8 cellular contexts compared by ENCODE assay signal in the genomic region with DNA sequence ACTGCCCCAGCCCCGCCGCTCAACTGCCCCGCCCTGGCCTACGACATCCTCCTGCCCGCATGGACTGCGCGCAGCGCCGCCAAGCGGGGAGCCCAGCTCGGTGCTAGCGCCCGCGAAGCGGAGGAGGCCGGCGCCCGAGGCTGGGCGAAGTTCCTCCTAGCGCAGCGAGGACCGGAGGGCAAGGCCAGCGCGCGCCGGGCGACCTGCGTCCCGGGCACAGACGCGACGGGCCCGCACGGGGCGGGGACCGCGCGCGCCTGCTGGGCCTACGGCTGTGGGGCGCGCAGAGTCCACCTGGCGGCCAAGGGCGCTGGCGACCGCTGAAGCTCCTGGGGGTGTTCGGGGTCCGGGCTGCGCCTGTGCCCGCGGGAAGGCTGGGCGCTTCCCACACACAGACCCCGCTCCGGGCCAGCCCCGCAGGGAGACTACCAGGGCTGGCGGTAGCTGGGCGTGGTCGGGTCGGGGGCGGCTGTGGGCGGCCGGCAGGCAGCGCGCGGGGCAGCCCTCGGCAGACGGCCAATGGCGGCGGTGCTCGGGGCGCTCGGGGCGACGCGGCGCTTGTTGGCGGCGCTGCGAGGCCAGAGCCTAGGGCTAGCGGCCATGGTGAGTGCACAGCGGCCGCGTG. TPM values are rescaled to one million over a fixed set of nuclear protein-coding genes. Genes with fewer than 3 reads are reported as not detected.
DNase-seq lines count a peak whose midpoint lies in the region; ATAC-seq lines count a peak whose summit lies in the region.

A gene (plus strand): TSS at position 511 of the 625 bp plus-strand sequence. CDS start 9 bp downstream, at position 520.

- ATAC-seq in GM21360 (IDR thresholded peaks at IDR 0.05; ENCODE audit: unreplicated experiment) = peak; percentile 81

- peak within 1 kb of the TSS; percentile 57 to 97 for H3K14ac ChIP-seq in mesenchymal stem cell (ENCODE audit: low read length in 2 of 2)

- peaks cover 15% of the 10 kb centered on the region for H3K79me1 ChIP-seq in mesenchymal stem cell (replicated peaks; ENCODE audit: low read length, poor library complexity, severe bottlenecking)

- H3K27ac ChIP-seq in effector memory CD4-positive, alpha-beta T cell (ENCODE audit: insufficient read depth, low read length, poor library complexity, severe bottlenecking) = peak within 1 kb of the TSS; percentile 94
- H3K27ac ChIP-seq in mesenchymal stem cell (ENCODE audit: low read length, poor library complexity, severe bottlenecking) = peak within 1 kb of the TSS; percentile 99

- peak within 1 kb of the TSS; percentile 90 for H2BK5ac ChIP-seq in mesenchymal stem cell (ENCODE audit: low read depth, low read length, poor library complexity, severe bottlenecking)

- peak within 1 kb of the TSS in 1 of 2 experiments; percentile 95 for H2BK12ac ChIP-seq in mesenchymal stem cell (ENCODE audit: low read length in 2 of 2)

- H3K4me3 ChIP-seq in effector memory CD4-positive, alpha-beta T cell (ENCODE audit: insufficient read depth, low read depth, low read length, poor library complexity, severe bottlenecking) = peak within 1 kb of the TSS; percentile 77
- peak within 1 kb of the TSS; percentile 80 to 93 for H3K4me3 ChIP-seq in mesenchymal stem cell (ENCODE audit: insufficient read depth in 1 of 2, low read depth in 1 of 2, low read length in 2 of 2)

- peak; percentile 93 for DNase-seq in Caki2 (ENCODE audit: low read depth)
- DNase-seq in HT1080 (ENCODE audit: low read depth) = peak; percentile 91
- peak; percentile 87 for DNase-seq in NK-92 treated with Interleukin-12 subunit alpha and Interleukin-12 subunit beta, amount 100 ng/mL, for 24 hours (lab: John Stamatoyannopoulos, UW)
- DNase-seq in activated CD8-positive, alpha-beta memory T cell treated with anti-CD3 and anti-CD28 coated beads for 24 hours = peak; percentile 97
- peak; percentile 79 to 85 (median 82) for DNase-seq in effector memory CD4-positive, alpha-beta T cell
- DNase-seq in mesenchymal stem cell = peak; percentile 88
- peak; percentile 86 for DNase-seq in stimulated activated CD8-positive, alpha-beta memory T cell treated with anti-CD3 and anti-CD28 coated beads, Interleukin-12 subunit alpha, Interleukin-12 subunit beta, amount 100 ng/mL, for 24 hours (ENCODE audit: extremely low read depth)

- H3K4ac ChIP-seq in mesenchymal stem cell (ENCODE audit: low read depth in 1 of 2, low read length in 2 of 2) = peak within 1 kb of the TSS; percentile 75 to 87

- peak within 1 kb of the TSS; percentile 86 for H2AFZ ChIP-seq in mesenchymal stem cell (ENCODE audit: low read depth, low read length)

- H3K4me1 ChIP-seq in effector memory CD4-positive, alpha-beta T cell (ENCODE audit: control insufficient read depth, insufficient read depth, low read length, poor library complexity, severe bottlenecking) = no peaks in the 10 kb centered on the region
- peaks cover 3% of the 10 kb centered on the region for H3K4me1 ChIP-seq in mesenchymal stem cell (ENCODE audit: control insufficient read depth, insufficient read depth, low read depth, low read length)

- H4K91ac ChIP-seq in mesenchymal stem cell (ENCODE audit: low read length) = peak within 1 kb of the TSS; percentile 97

- H2BK120ac ChIP-seq in mesenchymal stem cell (ENCODE audit: low read depth, low read length) = peak within 1 kb of the TSS; percentile 95

- in situ Hi-C loops in Caki2 (cut with HindIII; ENCODE audit: low pct_unique_long_range_greater_than_20kb, low sequenced_read_pairs) = no loop called here

- peak within 1 kb of the TSS; percentile 96 to 98 for H3K18ac ChIP-seq in mesenchymal stem cell (ENCODE audit: low read depth in 1 of 2, low read length in 2 of 2)

- peak within 1 kb of the TSS in 1 of 2 experiments; percentile 93 for H3K23ac ChIP-seq in mesenchymal stem cell (ENCODE audit: low read length in 2 of 2)

- peak within 1 kb of the TSS; percentile 83 for H2BK15ac ChIP-seq in mesenchymal stem cell (ENCODE audit: low read depth, poor library complexity, severe bottlenecking)

- WGBS in mesenchymal stem cell = under 1% methylated on average over 44 of the region's 83 CpGs

- H2AK5ac ChIP-seq in mesenchymal stem cell (ENCODE audit: low read length, severe bottlenecking) = peak within 1 kb of the TSS; percentile 86

- H3K27me3 ChIP-seq in effector memory CD4-positive, alpha-beta T cell (replicated peaks; ENCODE audit: control insufficient read depth, insufficient read depth, low read length, poor library complexity, severe bottlenecking) = no peaks in the 10 kb centered on the region
- H3K27me3 ChIP-seq in mesenchymal stem cell (ENCODE audit: control insufficient read depth in 1 of 2, insufficient read depth in 1 of 2, low read length in 2 of 2) = no peaks in the 10 kb centered on the region

- H3K9me3 ChIP-seq in effector memory CD4-positive, alpha-beta T cell (ENCODE audit: control insufficient read depth, low read length) = no peaks in the 10 kb centered on the region
- H3K9me3 ChIP-seq in mesenchymal stem cell (ENCODE audit: control insufficient read depth, low read length) = no peaks in the 10 kb centered on the region

- H3K4me2 ChIP-seq in mesenchymal stem cell (ENCODE audit: low read length, poor library complexity, severe bottlenecking) = peak within 1 kb of the TSS; percentile 84

- peaks cover 4% of the 10 kb centered on the region for H3K36me3 ChIP-seq in effector memory CD4-positive, alpha-beta T cell (ENCODE audit: control insufficient read depth, insufficient read depth, low read length)
- H3K36me3 ChIP-seq in mesenchymal stem cell (ENCODE audit: control insufficient read depth in 1 of 2, insufficient read depth in 2 of 2, low read depth in 1 of 2, low read length in 2 of 2) = peaks cover 6 to 22% of the 10 kb centered on the region in 2 experiments

- peak within 1 kb of the TSS; percentile 97 for H3K9ac ChIP-seq in mesenchymal stem cell (ENCODE audit: low read length)

- peak within 1 kb of the TSS; percentile 99 for H4K8ac ChIP-seq in mesenchymal stem cell (ENCODE audit: low read length)

RNA-seq across cellular contexts. Expression of the gene that starts here (rescaled TPM):
- 1.3 and 4.1 TPM in 2 replicates for total RNA-seq in Caki2 (2014; rRNA removed; shearing (Covaris generic); ENCODE audit: low replicate concordance)
- 9.1 and 10.0 TPM in 2 replicates for total RNA-seq in HT1080 (2014; rRNA removed; shearing (Covaris generic))
- polyA plus RNA-seq in HT1080 (2015; cell fraction: cytosol; rRNA removed) = 5.4 and 6.8 TPM in 2 replicates
- 5.0 and 5.2 TPM in 2 replicates for polyA plus RNA-seq in HT1080 (2015; cell fraction: nucleus; rRNA removed)
- polyA plus RNA-seq in mesenchymal stem cell (2013, experiment 1 of 2) = 4.8 TPM
- polyA plus RNA-seq in mesenchymal stem cell (2013, experiment 2 of 2) = 4.6 TPM

Comparison
In these comparisons a context has a peak if more than half of its experiments do, and no peak if none do; other contexts are left out.
1. Peak in every context shown above with its lines: DNase-seq, ATAC-seq, H3K4me3 ChIP-seq and H3K27ac ChIP-seq.